ENCODE assay signal across 22 cellular contexts in the genomic region with DNA sequence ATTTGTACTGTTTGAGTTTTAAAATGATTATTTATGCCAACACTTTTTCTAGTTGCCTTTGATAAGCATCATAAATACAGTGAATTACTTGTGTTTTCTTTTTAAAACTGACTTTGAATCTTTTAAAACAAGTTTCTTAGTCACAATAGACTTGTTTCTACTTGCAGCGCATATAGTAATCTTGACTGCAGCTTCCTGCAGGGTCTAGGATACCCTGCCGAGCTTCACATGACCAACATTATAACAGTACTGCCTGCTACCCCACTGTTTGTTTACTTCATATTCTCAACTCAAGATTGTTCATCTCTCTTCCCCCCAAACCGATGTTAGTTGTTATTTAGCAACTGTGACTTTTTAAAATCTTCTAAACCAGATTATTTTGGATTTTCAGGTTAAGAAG.
"Had no signal": no experiment of that assay in that cellular context is flagged by ENCODE, and none has a peak within 500 bp of the region (broad histone marks: within the 10 kb centered on the region; RNA-seq: fewer than 3 reads in every experiment).

No MANE protein-coding gene starts in this region.

- H3K27me3 Mint-ChIP-seq: activated CD4-positive, alpha-beta T cell treated with anti-CD3 and anti-CD28 coated beads for 36 hours; activated naive CD4-positive, alpha-beta T cell treated with anti-CD3 and anti-CD28 coated beads, Interleukin-2, amount 10 ng/mL, durations not matched to agents 7 days and 5 days; activated naive CD8-positive, alpha-beta T cell treated with anti-CD3 and anti-CD28 coated beads, Interleukin-2, amount 10 ng/mL, durations not matched to agents 7 days and 5 days; brain; naive thymus-derived CD4-positive, alpha-beta T cell had no signal

- H3K4me1 Mint-ChIP-seq: activated CD4-positive, alpha-beta T cell treated with anti-CD3 and anti-CD28 coated beads for 36 hours; activated naive CD4-positive, alpha-beta T cell treated with anti-CD3 and anti-CD28 coated beads, Interleukin-2, amount 10 ng/mL, durations not matched to agents 7 days and 5 days; activated naive CD8-positive, alpha-beta T cell treated with anti-CD3 and anti-CD28 coated beads, Interleukin-2, amount 10 ng/mL, durations not matched to agents 7 days and 5 days; immature natural killer cell; naive thymus-derived CD4-positive, alpha-beta T cell had no signal

- H3K4me1 ChIP-seq: ascending aorta, esophagus squamous epithelium, heart right ventricle, testis, transverse colon had no signal

- H3K36me3 Mint-ChIP-seq: activated naive CD4-positive, alpha-beta T cell treated with anti-CD3 and anti-CD28 coated beads, Interleukin-2, amount 10 ng/mL, durations not matched to agents 7 days and 5 days; activated naive CD8-positive, alpha-beta T cell treated with anti-CD3 and anti-CD28 coated beads, Interleukin-2, amount 10 ng/mL, durations not matched to agents 7 days and 5 days; brain; immature natural killer cell; naive thymus-derived CD4-positive, alpha-beta T cell had no signal

- H3K27ac ChIP-seq: ascending aorta, epithelial cell of prostate, esophagus squamous epithelium, heart right ventricle, testis, transverse colon had no signal

- ATAC-seq: activated CD4-positive, alpha-beta T cell treated with anti-CD3 and anti-CD28 coated beads for 36 hours; heart right ventricle; naive thymus-derived CD4-positive, alpha-beta T cell; right cardiac atrium had no signal

- H3K9me3 ChIP-seq: ascending aorta, esophagus squamous epithelium, heart right ventricle, testis, transverse colon had no signal

- H3K9me3 Mint-ChIP-seq: activated naive CD4-positive, alpha-beta T cell treated with anti-CD3 and anti-CD28 coated beads, Interleukin-2, amount 10 ng/mL, durations not matched to agents 7 days and 5 days; brain; T-helper 2 cell treated with Interferon-gamma antibody and Interleukin-4, amounts not matched to agents 5 μg/mL and 100 μg/mL, for 36 hours had no signal

- H3K27ac Mint-ChIP-seq: activated CD4-positive, alpha-beta T cell treated with anti-CD3 and anti-CD28 coated beads for 36 hours; activated naive CD4-positive, alpha-beta T cell treated with anti-CD3 and anti-CD28 coated beads, Interleukin-2, amount 10 ng/mL, durations not matched to agents 7 days and 5 days; activated naive CD8-positive, alpha-beta T cell treated with anti-CD3 and anti-CD28 coated beads, Interleukin-2, amount 10 ng/mL, durations not matched to agents 7 days and 5 days; immature natural killer cell; naive thymus-derived CD4-positive, alpha-beta T cell; T-helper 2 cell treated with Interferon-gamma antibody and Interleukin-4, amounts not matched to agents 5 μg/mL and 100 μg/mL, for 36 hours had no signal

- H3K27me3 ChIP-seq: ascending aorta, esophagus squamous epithelium, heart right ventricle, testis, transverse colon had no signal

- DNase-seq: activated CD4-positive, alpha-beta T cell treated with anti-CD3 and anti-CD28 coated beads for 36 hours; activated CD4-positive, alpha-beta T cell treated with anti-CD3 and anti-CD28 coated beads, Interleukin-2, amount 50 U/mL, for 4 hours; activated CD4-positive, CD25-positive, alpha-beta regulatory T cell; activated effector memory CD4-positive, alpha-beta T cell treated with Interleukin-2 at 50 U/mL for 16 hours; activated naive CD4-positive, alpha-beta T cell treated with anti-CD3 and anti-CD28 coated beads, Interleukin-2, amount 10 ng/mL, durations not matched to agents 7 days and 5 days; activated naive CD8-positive, alpha-beta T cell treated with anti-CD3 and anti-CD28 coated beads, Interleukin-2, amount 10 ng/mL, durations not matched to agents 7 days and 5 days; cortex of kidney; esophagus squamous epithelium; foreskin melanocyte; heart right ventricle; immature natural killer cell; midbrain; naive thymus-derived CD4-positive, alpha-beta T cell; right cardiac atrium; stimulated activated naive CD4-positive, alpha-beta T cell treated with Interleukin-2 at 50 U/mL for 16 hours; T-helper 1 cell; testis; transverse colon had no signal

- H3K4me3 Mint-ChIP-seq: activated CD4-positive, alpha-beta T cell treated with anti-CD3 and anti-CD28 coated beads for 36 hours; activated naive CD4-positive, alpha-beta T cell treated with anti-CD3 and anti-CD28 coated beads, Interleukin-2, amount 10 ng/mL, durations not matched to agents 7 days and 5 days; activated naive CD8-positive, alpha-beta T cell treated with anti-CD3 and anti-CD28 coated beads, Interleukin-2, amount 10 ng/mL, durations not matched to agents 7 days and 5 days; brain; immature natural killer cell; naive thymus-derived CD4-positive, alpha-beta T cell; T-helper 2 cell treated with Interferon-gamma antibody and Interleukin-4, amounts not matched to agents 5 μg/mL and 100 μg/mL, for 36 hours had no signal

- H3K36me3 ChIP-seq: ascending aorta, esophagus squamous epithelium, heart right ventricle, transverse colon had no signal

- H3K4me3 ChIP-seq: ascending aorta, esophagus squamous epithelium, heart right ventricle, testis, transverse colon had no signal
